ENCODE assay signal across 16 cellular contexts in genomic region chr1:53551428-53551995, GRCh38.
DNase-seq lines count a peak whose midpoint lies in the region; ATAC-seq, FAIRE-seq and TF ChIP-seq lines count a peak whose summit lies in the region.
"Had no signal": no experiment of that assay in that cellular context is flagged by ENCODE, and none has a peak within 500 bp of the region (broad histone marks: within the 10 kb centered on the region; RNA-seq: fewer than 3 reads in every experiment).

No MANE protein-coding gene starts in this region.

- TF ChIP-seq CTCF in WERI-Rb-1 (IDR thresholded peaks at IDR 0.05; ENCODE audit: low read depth, low read length) = no peak
- TF ChIP-seq CTCF in kidney (IDR thresholded peaks at IDR 0.05; ENCODE audit: borderline replicate concordance, extremely low read depth, insufficient read depth) = no peak

- H3K9ac ChIP-seq in kidney (ENCODE audit: low read length in 2 of 2) = no peak overlapping the region

- no peak overlapping the region for H3K4me3 ChIP-seq in WERI-Rb-1 (ENCODE audit: low read depth, low read length)
- H3K4me3 ChIP-seq in kidney (ENCODE audit: low read length in 2 of 2) = no peak overlapping the region
- H3K4me3 ChIP-seq: body of pancreas, coronary artery had no signal

- H3K9me3 ChIP-seq in WERI-Rb-1 (ENCODE audit: severe bottlenecking) (no peaks in the 10 kb centered on the region), kidney (ENCODE audit: control insufficient read depth in 1 of 2, low read length in 2 of 2) (no peaks in the 10 kb centered on the region)
- H3K9me3 ChIP-seq: body of pancreas had no signal

- no peak overlapping the region for H3K27ac ChIP-seq in WERI-Rb-1
- H3K27ac ChIP-seq in kidney (ENCODE audit: low read depth in 2 of 2, low read length in 2 of 2) = no peak overlapping the region
- H3K27ac ChIP-seq: body of pancreas, coronary artery had no signal

- no peak for FAIRE-seq in kidney (lab: Jason Lieb, UNC)
- FAIRE-seq in urothelium cell line (lab: Jason Lieb, UNC) = peak; percentile 81
- FAIRE-seq: endometrium, GM18507 had no signal

- H3K36me3 ChIP-seq in WERI-Rb-1 = no peaks in the 10 kb centered on the region
- H3K36me3 ChIP-seq in kidney (ENCODE audit: control insufficient read depth in 1 of 2, insufficient read depth in 2 of 2, low read length in 2 of 2) = peaks cover 0 to under 1% of the 10 kb centered on the region in 2 donors

- no peak for ATAC-seq in GM21528 (IDR thresholded peaks at IDR 0.05; ENCODE audit: low FRiP score, unreplicated experiment)
- ATAC-seq: body of pancreas, left lobe of liver had no signal

- DNase-seq in activated naive CD4-positive, alpha-beta T cell treated with anti-CD3 and anti-CD28 coated beads, Interleukin-2, amount 50 U/mL, for 16 hours = peak; percentile 4
- no peak for DNase-seq in activated naive CD4-positive, alpha-beta T cell (lab: John Stamatoyannopoulos, UW)
- DNase-seq in WERI-Rb-1 (peak; percentile 3), kidney (peak; percentile 51), urothelium cell line (ENCODE audit: low spot score) (no peak)
- DNase-seq in activated CD4-positive, alpha-beta T cell treated with anti-CD3 and anti-CD28 coated beads, Interleukin-2, amount 50 U/mL, for 48 hours = no peak
- DNase-seq: activated CD4-positive, alpha-beta T cell treated with anti-CD3 and anti-CD28 coated beads for 48 hours; CD4-positive, CD25-positive, alpha-beta regulatory T cell; NCI-H524 treated with DMSO at 0.1 percent for 48 hours; RPMI8226 had no signal

- H3K4me1 ChIP-seq in kidney (ENCODE audit: control insufficient read depth in 1 of 2, insufficient read depth in 1 of 2, low read depth in 1 of 2, low read length in 2 of 2) = no peaks in the 10 kb centered on the region
- H3K4me1 ChIP-seq: body of pancreas had no signal

- intact Hi-C loops in kidney (cut with DNase I) = no loop called here

- no peaks in the 10 kb centered on the region for H3K27me3 ChIP-seq in WERI-Rb-1 (ENCODE audit: insufficient read depth, low read depth, severe bottlenecking)
- H3K27me3 ChIP-seq: body of pancreas had no signal

Comparison
In these comparisons a context has a peak if more than half of its experiments do, and no peak if none do; other contexts are left out.
1. DNase-seq: peak in activated naive CD4-positive, alpha-beta T cell treated with anti-CD3 and anti-CD28 coated beads, Interleukin-2, amount 50 U/mL, for 16 hours (single experiment), WERI-Rb-1 (single experiment) and kidney (single experiment); none in activated naive CD4-positive, alpha-beta T cell (0 of 4), urothelium cell line (single experiment) and activated CD4-positive, alpha-beta T cell treated with anti-CD3 and anti-CD28 coated beads, Interleukin-2, amount 50 U/mL, for 48 hours (0 of 2).